In genomic region chr6:37210313-37210898, GRCh38 we compare ENCODE assay signal across 8 cellular contexts. TPM values are rescaled to one million over a fixed set of nuclear protein-coding genes. Genes with fewer than 3 reads are reported as not detected.
DNase-seq lines count a peak whose midpoint lies in the region; ATAC-seq and FAIRE-seq lines count a peak whose summit lies in the region.

No MANE protein-coding gene starts in this region.

- intact Hi-C loops in right cardiac atrium (cut with DNase I), result loop anchor here in 3 of 4 donors (5.0 to 10.0 kb wide), 3 partner anchors 183 to 446 kb away; no protein-coding TSS in a partner anchor

- no peak overlapping the region for H3K27ac ChIP-seq in right cardiac atrium (ENCODE audit: low read length)

- WGBS in right cardiac atrium, result 48% methylated on average over 7 of the region's 7 CpGs

- DNase-seq in 8988T, result peak; percentile 43
- DNase-seq in GM18507 (ENCODE audit: extremely low spot score, insufficient read length, low read depth), result peak; percentile 49
- peak; percentile 86 for DNase-seq in NCI-H2029 treated with DMSO at 0.1 percent for 48 hours (lab: John Stamatoyannopoulos, UW)
- peak; percentile 69 for DNase-seq in T-helper 9 cell
- peak in 48 of 58 donors; percentile 1 to 82 (median 43) for DNase-seq in anterior cingulate cortex (lab: John Stamatoyannopoulos, UW)
- peak in 2 of 3 donors; percentile 42 to 65 for DNase-seq in right cardiac atrium
- peak; percentile 45 for DNase-seq in skeletal muscle cell (ENCODE audit: low read depth)

- H3K4me3 ChIP-seq in right cardiac atrium (ENCODE audit: low read length), result no peak overlapping the region
- no peak overlapping the region for H3K4me3 ChIP-seq in skeletal muscle cell (ENCODE audit: low read depth, low read length)

- peak; percentile 86 for FAIRE-seq in GM18507 (lab: Jason Lieb, UNC)

- no peaks in the 10 kb centered on the region for H3K9me3 ChIP-seq in right cardiac atrium (ENCODE audit: control insufficient read depth, low read length)

- ATAC-seq in right cardiac atrium, result peak; percentile 82 to 83
- no peak for ATAC-seq in GM21526 (IDR thresholded peaks at IDR 0.05; ENCODE audit: low FRiP score, unreplicated experiment)

- H3K4me1 ChIP-seq in right cardiac atrium (ENCODE audit: control insufficient read depth, insufficient read depth, low read length), result no peaks in the 10 kb centered on the region

- no peaks in the 10 kb centered on the region for H3K27me3 ChIP-seq in right cardiac atrium (ENCODE audit: control insufficient read depth, insufficient read depth)

RNA-seq across cellular contexts. Expression of gene PIM1, which starts 40.5 kb away (rescaled TPM):
- total RNA-seq in right cardiac atrium, result 10 to 100 TPM; 22.5 to 72.5 (median 32.1) TPM
- 44.2 TPM for polyA plus RNA-seq in right cardiac atrium

RNA-seq across cellular contexts. Expression of gene TBC1D22B, which starts 47.2 kb away (rescaled TPM):
- 1 to 10 TPM; 6.4 to 9.2 (median 7.7) TPM for total RNA-seq in right cardiac atrium
- polyA plus RNA-seq in right cardiac atrium, result 4.6 TPM

RNA-seq across cellular contexts. Expression of gene TMEM217, which starts 47.5 kb away (rescaled TPM):
- 1 to 10 TPM in 1 of 4 donors, under 1 TPM in 1, not detected in 2; 0.15 to 1.0 TPM for total RNA-seq in right cardiac atrium
- 0.16 TPM for polyA plus RNA-seq in right cardiac atrium
